10 cellular contexts compared by ENCODE assay signal in the genomic region with DNA sequence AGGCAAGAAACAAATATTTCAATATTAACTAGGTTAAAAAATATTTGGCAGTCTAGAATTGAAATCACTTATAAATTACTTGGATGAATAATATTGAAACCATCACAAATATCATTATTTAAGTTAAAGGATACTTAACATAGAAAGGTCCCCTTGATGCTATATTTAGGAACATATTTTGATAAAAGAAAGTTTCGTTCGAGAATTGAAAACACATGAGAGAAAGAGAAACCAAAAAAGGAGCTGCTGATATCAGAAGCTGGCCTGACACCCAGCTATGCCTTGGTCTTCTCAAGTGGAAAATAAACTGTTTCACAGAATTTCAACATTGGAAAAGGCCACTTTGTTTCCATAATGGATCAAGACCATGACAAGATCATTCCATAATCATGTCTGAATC.
DNase-seq lines count a peak whose midpoint lies in the region; ATAC-seq lines count a peak whose summit lies in the region.
"Had no signal": no experiment of that assay in that cellular context is flagged by ENCODE, and none has a peak within 500 bp of the region (broad histone marks: within the 10 kb centered on the region; RNA-seq: fewer than 3 reads in every experiment).

No MANE protein-coding gene starts in this region.

- no peaks in the 10 kb centered on the region for H3K36me3 Mint-ChIP-seq in activated naive CD8-positive, alpha-beta T cell treated with anti-CD3 and anti-CD28 coated beads, Interleukin-2, amount 50 U/mL, for 24 hours (ENCODE audit: low read depth)

- peaks cover 24% of the 10 kb centered on the region for H3K4me1 Mint-ChIP-seq in activated naive CD8-positive, alpha-beta T cell treated with anti-CD3 and anti-CD28 coated beads, Interleukin-2, amount 50 U/mL, for 24 hours

- no peaks in the 10 kb centered on the region for H3K27me3 Mint-ChIP-seq in activated naive CD8-positive, alpha-beta T cell treated with anti-CD3 and anti-CD28 coated beads, Interleukin-2, amount 50 U/mL, for 24 hours

- H3K27ac Mint-ChIP-seq in activated naive CD8-positive, alpha-beta T cell treated with anti-CD3 and anti-CD28 coated beads, Interleukin-2, amount 50 U/mL, for 24 hours = no peak overlapping the region

- no peaks in the 10 kb centered on the region for H3K9me3 Mint-ChIP-seq in activated naive CD8-positive, alpha-beta T cell treated with anti-CD3 and anti-CD28 coated beads, Interleukin-2, amount 50 U/mL, for 24 hours

- ATAC-seq in GM18870 (IDR thresholded peaks at IDR 0.05; ENCODE audit: unreplicated experiment) = peak; percentile 55
- ATAC-seq in GM21717 (IDR thresholded peaks at IDR 0.05; ENCODE audit: unreplicated experiment) = peak; percentile 72
- peak; percentile 48 for ATAC-seq in HG03442 (IDR thresholded peaks at IDR 0.05; ENCODE audit: unreplicated experiment)
- ATAC-seq in activated naive CD8-positive, alpha-beta T cell treated with anti-CD3 and anti-CD28 coated beads, Interleukin-2, amount 50 U/mL, for 24 hours = no peak

- H3K4me3 Mint-ChIP-seq in activated naive CD8-positive, alpha-beta T cell treated with anti-CD3 and anti-CD28 coated beads, Interleukin-2, amount 50 U/mL, for 24 hours = peak overlapping the region; percentile 26

- DNase-seq in activated naive CD8-positive, alpha-beta T cell treated with anti-CD3 and anti-CD28 coated beads, Interleukin-2, amount 50 U/mL, for 24 hours = no peak
- DNase-seq in NCI-H2227 (lab: John Stamatoyannopoulos, UW; ENCODE audit: unreplicated experiment) (no peak), cortex of kidney (lab: John Stamatoyannopoulos, UW) (no peak), HCEC 1CT (no peak)
- no peak for DNase-seq in activated effector memory CD4-positive, alpha-beta T cell treated with Interleukin-2 at 50 U/mL for 16 hours
- DNase-seq: NCI-H1694, upper lobe of left lung had no signal
